ENCODE assay signal across 9 cellular contexts in genomic region chr9:131255731-131256197, GRCh38. TPM values are rescaled to one million over a fixed set of nuclear protein-coding genes. Genes with fewer than 3 reads are reported as not detected.
DNase-seq lines count a peak whose midpoint lies in the region; ATAC-seq, FAIRE-seq and TF ChIP-seq lines count a peak whose summit lies in the region.
"Had no signal": no experiment of that assay in that cellular context is flagged by ENCODE, and none has a peak within 500 bp of the region (broad histone marks: within the 10 kb centered on the region; RNA-seq: fewer than 3 reads in every experiment).

No MANE protein-coding gene starts in this region.

- TF ChIP-seq EP300 in ovary (IDR thresholded peaks at IDR 0.05): no peak

- ATAC-seq in Right ventricle myocardium inferior: no peak
- no peak for ATAC-seq in HG03439 (IDR thresholded peaks at IDR 0.05; ENCODE audit: unreplicated experiment)

- DNase-seq in Right ventricle myocardium inferior (ENCODE audit: missing footprints): peak; percentile 39
- DNase-seq in cardiac septum (ENCODE audit: low spot score): no peak
- DNase-seq in ascending aorta (ENCODE audit: low spot score in 2 of 2): no peak
- no peak for DNase-seq in D721Med (ENCODE audit: insufficient read length, low spot score)
- no peak for DNase-seq in ovary
- DNase-seq in kidney tubule cell (ENCODE audit: low spot score): no peak
- DNase-seq: NCI-H1105 treated with DMSO at 0.1 percent for 48 hours had no signal

- H3K9me3 ChIP-seq in ascending aorta: no peaks in the 10 kb centered on the region
- no peaks in the 10 kb centered on the region for H3K9me3 ChIP-seq in mononuclear cell (ENCODE audit: low read depth, low read length)
- no peaks in the 10 kb centered on the region for H3K9me3 ChIP-seq in ovary

- no peak for TF ChIP-seq POLR2A in ovary (IDR thresholded peaks at IDR 0.05)

- H3K36me3 ChIP-seq in ascending aorta: peaks cover 0 to 3% of the 10 kb centered on the region in 2 donors
- no peaks in the 10 kb centered on the region for H3K36me3 ChIP-seq in ovary

- H3K27ac ChIP-seq in ascending aorta (peak overlapping the region; percentile 45 to 53), ovary (peak overlapping the region in 1 of 2 donors; percentile 1)

- H3K27me3 ChIP-seq in ascending aorta: no peaks in the 10 kb centered on the region
- H3K27me3 ChIP-seq in mononuclear cell (ENCODE audit: insufficient read depth, low read length): no peaks in the 10 kb centered on the region
- H3K27me3 ChIP-seq in ovary: no peaks in the 10 kb centered on the region

- TF ChIP-seq CTCF in ascending aorta (IDR thresholded peaks at IDR 0.05) (no peak), D721Med (IDR thresholded peaks at IDR 0.05; ENCODE audit: insufficient read depth, missing control alignments) (no peak), ovary (IDR thresholded peaks at IDR 0.05) (no peak)

- no peak for FAIRE-seq in D721Med (lab: Jason Lieb, UNC)

- intact Hi-C loops in Right ventricle myocardium inferior (cut with DNase I): loop anchor here (1.0 kb wide), 1 partner anchor 15 kb away; no protein-coding TSS in a partner anchor
- intact Hi-C loops in cardiac septum (cut with DNase I): no loop called here
- intact Hi-C loops in ascending aorta (cut with DNase I): no loop called here
- intact Hi-C loops in ovary (cut with DNase I): no loop called here

- H3K4me1 ChIP-seq in ascending aorta (no peaks in the 10 kb centered on the region), mononuclear cell (ENCODE audit: insufficient read depth, low read length) (peaks cover 95% of the 10 kb centered on the region), ovary (ENCODE audit: insufficient read depth) (peaks cover 9% of the 10 kb centered on the region)

- 73 to 76% (median 76%) methylated on average over 7 of the region's 7 CpGs for WGBS in ovary, 3 donors

- H3K4me3 ChIP-seq in ascending aorta: no peak overlapping the region
- peak overlapping the region; percentile 7 for H3K4me3 ChIP-seq in mononuclear cell (ENCODE audit: low read length)
- no peak overlapping the region for H3K4me3 ChIP-seq in ovary

RNA-seq across cellular contexts. Expression of gene FAM78A, which starts 20.5 kb away (rescaled TPM):
- 62.9 TPM for total RNA-seq in Right ventricle myocardium inferior
- total RNA-seq in cardiac septum: 27.2 TPM
- 6.2 TPM for total RNA-seq in ascending aorta
- total RNA-seq in mononuclear cell: 32.3 TPM
- 1 to 10 TPM in 5 of 7 donors, under 1 TPM in 2; 0.60 to 2.9 (median 1.6) TPM for total RNA-seq in ovary
- 1 to 10 TPM; 3.5 to 9.4 TPM for polyA plus RNA-seq in ovary

RNA-seq across cellular contexts. Expression of gene PLPP7, which starts 33.8 kb away (rescaled TPM):
- total RNA-seq in Right ventricle myocardium inferior: 107 TPM
- total RNA-seq in cardiac septum: 78.7 TPM
- 15.8 TPM for total RNA-seq in ascending aorta
- total RNA-seq in mononuclear cell: 0.52 TPM
- 10 to 100 TPM in 4 of 7 donors, 1 to 10 TPM in 3; 7.6 to 12.0 (median 11.0) TPM for total RNA-seq in ovary
- 10 to 100 TPM in 1 of 2 donors, 1 to 10 TPM in 1; 3.6 to 11.8 TPM for polyA plus RNA-seq in ovary
